In the genomic region with DNA sequence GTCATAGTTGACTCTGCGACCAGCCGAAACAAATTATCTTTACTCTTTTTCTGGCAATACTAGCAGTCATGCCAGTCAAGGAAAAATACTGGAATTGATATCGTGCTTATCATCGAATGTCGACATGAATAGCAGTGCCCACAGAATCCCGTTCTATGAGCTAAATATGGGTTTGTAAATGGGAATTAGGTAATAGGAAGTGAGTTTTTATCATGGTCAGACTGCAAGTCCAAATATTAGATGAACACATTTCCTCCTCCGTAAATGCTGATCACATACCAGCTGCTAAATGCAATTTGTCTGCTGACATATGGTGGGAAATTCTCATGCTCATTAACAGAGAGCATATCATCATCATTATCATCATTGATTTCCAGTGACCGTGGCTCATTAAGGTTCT, we compare ENCODE assay signal across 33 cellular contexts.
"Had no signal": no experiment of that assay in that cellular context is flagged by ENCODE, and none has a peak within 500 bp of the region (broad histone marks: within the 10 kb centered on the region; RNA-seq: fewer than 3 reads in every experiment).

No MANE protein-coding gene starts in this region.

- H3K27ac ChIP-seq: SJCRH30, SK-N-MC, WERI-Rb-1 had no signal

- H3K9me3 ChIP-seq: SJCRH30 had no signal

- H3K36me3 ChIP-seq: SJCRH30, WERI-Rb-1 had no signal

- H3K4me1 ChIP-seq: SJCRH30 had no signal

- H3K27me3 ChIP-seq: SJCRH30 had no signal

- H3K4me3 ChIP-seq: SJCRH30, SK-N-MC had no signal

- DNase-seq: activated CD4-positive, alpha-beta T cell treated with anti-CD3 and anti-CD28 coated beads for 1 hour; activated CD4-positive, alpha-beta T cell treated with anti-CD3 and anti-CD28 coated beads for 48 hours; activated CD4-positive, alpha-beta T cell treated with anti-CD3 and anti-CD28 coated beads, Interleukin-2, amount 50 U/mL, for 4 hours; activated CD4-positive, CD25-positive, alpha-beta regulatory T cell; activated CD8-positive, alpha-beta T cell treated with anti-CD3 and anti-CD28 coated beads for 36 hours; activated effector memory CD4-positive, alpha-beta T cell treated with anti-CD3 and anti-CD28 coated beads, Interleukin-2, amount 50 U/mL, for 16 hours; activated naive CD4-positive, alpha-beta T cell; activated naive CD4-positive, alpha-beta T cell treated with anti-CD3 and anti-CD28 coated beads, Interleukin-2, amount 50 U/mL, for 16 hours; activated naive CD8-positive, alpha-beta T cell treated with anti-CD3 and anti-CD28 coated beads for 36 hours; activated T-cell treated with anti-CD3 and anti-CD28 coated beads, Interleukin-2, amount 50 U/mL, for 1 hour; activated T-cell treated with anti-CD3 and anti-CD28 coated beads, Interleukin-2, amount 50 U/mL, for 72 hours; amniotic stem cell; aorta; caudate nucleus; cerebellar nuclear complex; Karpas-422; NCI-H1048; NCI-H1105 treated with DMSO at 0.1 percent for 48 hours; NCI-H1436; NCI-H1694; NCI-H1930; NCI-H2081 treated with DMSO at 0.1 percent for 48 hours; NCI-H226; NCI-H446 treated with DMSO at 0.1 percent for 48 hours; NCI-H69; NK-92 treated with Interleukin-12 subunit alpha and Interleukin-12 subunit beta, amount 100 ng/mL, for 24 hours; OCI-M1; SHP77; SJCRH30; T1000; WERI-Rb-1 had no signal

- ATAC-seq: activated CD8-positive, alpha-beta T cell treated with anti-CD3 and anti-CD28 coated beads for 36 hours; activated T-cell treated with anti-CD3 and anti-CD28 coated beads, Interleukin-2, amount 50 U/mL, for 72 hours; activated T-helper 17 cell treated with anti-CD3 and anti-CD28 coated beads, Interleukin-2, amount 50 U/mL, for 72 hours had no signal
